29 cellular contexts compared by ENCODE assay signal in genomic region chr7:96664793-96665192, GRCh38.
"Had no signal": no experiment of that assay in that cellular context is flagged by ENCODE, and none has a peak within 500 bp of the region (broad histone marks: within the 10 kb centered on the region; RNA-seq: fewer than 3 reads in every experiment).

No MANE protein-coding gene starts in this region.

- FAIRE-seq: keratinocyte had no signal

- H2AFZ ChIP-seq: neural progenitor cell had no signal

- H3K4me3 Mint-ChIP-seq: activated CD4-positive, alpha-beta T cell treated with anti-CD3 and anti-CD28 coated beads for 36 hours; activated CD8-positive, alpha-beta memory T cell treated with anti-CD3 and anti-CD28 coated beads, Interleukin-2, amount 10 ng/mL, durations not matched to agents 7 days and 5 days; activated CD8-positive, alpha-beta T cell treated with anti-CD3 and anti-CD28 coated beads, Interleukin-2, amount 10 ng/mL, durations not matched to agents 7 days and 5 days; activated naive CD8-positive, alpha-beta T cell treated with anti-CD3 and anti-CD28 coated beads for 36 hours; activated T-cell treated with anti-CD3 and anti-CD28 coated beads, Interleukin-2, amount 50 U/mL, for 72 hours; brain; dendritic cell treated with granulocyte-macrophage colony-stimulating factor and Interleukin-4, amounts not matched to agents 40 ng/mL and 50 ng/mL, for 4 days; endodermal cell; neural progenitor cell; stimulated activated memory B cell treated with anti-CD40 and anti-IgM and Interleukin-4, amounts not matched to agents 10 μg/mL and 1 μg/mL and 100 μg/mL, for 72 hours; stimulated activated naive CD8-positive, alpha-beta T cell treated with anti-CD3 and anti-CD28 coated beads, Interleukin-15, amount 100 ng/mL, for 72 hours had no signal

- H3K27me3 Mint-ChIP-seq: activated CD4-positive, alpha-beta T cell treated with anti-CD3 and anti-CD28 coated beads for 36 hours; activated CD8-positive, alpha-beta memory T cell treated with anti-CD3 and anti-CD28 coated beads, Interleukin-2, amount 10 ng/mL, durations not matched to agents 7 days and 5 days; activated naive CD8-positive, alpha-beta T cell treated with anti-CD3 and anti-CD28 coated beads for 36 hours; dendritic cell treated with granulocyte-macrophage colony-stimulating factor and Interleukin-4, amounts not matched to agents 40 ng/mL and 50 ng/mL, for 4 days; progenitor cell of endocrine pancreas; stimulated activated memory B cell treated with anti-CD40 and anti-IgM and Interleukin-4, amounts not matched to agents 10 μg/mL and 1 μg/mL and 100 μg/mL, for 72 hours; stimulated activated naive CD8-positive, alpha-beta T cell treated with anti-CD3 and anti-CD28 coated beads, Interleukin-15, amount 100 ng/mL, for 72 hours had no signal

- H3K27ac ChIP-seq: ascending aorta, neural progenitor cell, skin epidermis, thyroid gland, upper lobe of left lung, vagina had no signal

- H3K4me2 ChIP-seq: neural progenitor cell had no signal

- H3K27ac Mint-ChIP-seq: activated CD4-positive, alpha-beta T cell treated with anti-CD3 and anti-CD28 coated beads for 36 hours; activated CD8-positive, alpha-beta memory T cell treated with anti-CD3 and anti-CD28 coated beads, Interleukin-2, amount 10 ng/mL, durations not matched to agents 7 days and 5 days; activated CD8-positive, alpha-beta T cell treated with anti-CD3 and anti-CD28 coated beads, Interleukin-2, amount 10 ng/mL, durations not matched to agents 7 days and 5 days; activated naive CD8-positive, alpha-beta T cell treated with anti-CD3 and anti-CD28 coated beads for 36 hours; activated T-cell treated with anti-CD3 and anti-CD28 coated beads, Interleukin-2, amount 50 U/mL, for 72 hours; brain; dendritic cell treated with granulocyte-macrophage colony-stimulating factor and Interleukin-4, amounts not matched to agents 40 ng/mL and 50 ng/mL, for 4 days; endodermal cell; neural progenitor cell; progenitor cell of endocrine pancreas; stimulated activated memory B cell treated with anti-CD40 and anti-IgM and Interleukin-4, amounts not matched to agents 10 μg/mL and 1 μg/mL and 100 μg/mL, for 72 hours; stimulated activated naive CD8-positive, alpha-beta T cell treated with anti-CD3 and anti-CD28 coated beads, Interleukin-15, amount 100 ng/mL, for 72 hours had no signal

- H3K4me1 ChIP-seq: thyroid gland, upper lobe of left lung, vagina had no signal

- H3K9me3 ChIP-seq: ascending aorta, thyroid gland, upper lobe of left lung, vagina had no signal

- H3K9ac ChIP-seq: neural progenitor cell had no signal

- DNase-seq: activated CD4-positive, alpha-beta T cell treated with anti-CD3 and anti-CD28 coated beads for 36 hours; activated CD4-positive, CD25-positive, alpha-beta regulatory T cell; activated CD8-positive, alpha-beta memory T cell treated with anti-CD3 and anti-CD28 coated beads, Interleukin-2, amount 10 ng/mL, durations not matched to agents 7 days and 5 days; activated CD8-positive, alpha-beta T cell treated with anti-CD3 and anti-CD28 coated beads, Interleukin-2, amount 10 ng/mL, durations not matched to agents 7 days and 5 days; activated naive CD4-positive, alpha-beta T cell treated with Interleukin-2 at 50 U/mL for 16 hours; activated naive CD8-positive, alpha-beta T cell treated with anti-CD3 and anti-CD28 coated beads for 36 hours; activated T-cell treated with anti-CD3 and anti-CD28 coated beads, Interleukin-2, amount 50 U/mL, for 72 hours; endodermal cell; foreskin fibroblast; head of caudate nucleus; hippocampal formation; left cardiac atrium; left ventricle myocardium superior; stimulated activated CD4-positive, alpha-beta T cell treated with anti-CD3 and anti-CD28 coated beads, Interleukin-4, amount 100 ng/mL, for 24 hours; stimulated activated naive CD8-positive, alpha-beta T cell treated with anti-CD3 and anti-CD28 coated beads, Interleukin-15, amount 100 ng/mL, for 72 hours; substantia nigra; thyroid gland; upper lobe of left lung had no signal

- ATAC-seq: activated CD4-positive, alpha-beta T cell treated with anti-CD3 and anti-CD28 coated beads for 36 hours; activated CD8-positive, alpha-beta memory T cell treated with anti-CD3 and anti-CD28 coated beads, Interleukin-2, amount 10 ng/mL, durations not matched to agents 7 days and 5 days; activated CD8-positive, alpha-beta T cell treated with anti-CD3 and anti-CD28 coated beads, Interleukin-2, amount 10 ng/mL, durations not matched to agents 7 days and 5 days; activated T-cell treated with anti-CD3 and anti-CD28 coated beads, Interleukin-2, amount 50 U/mL, for 72 hours; esophagus mucosa; left cardiac atrium; left ventricle myocardium superior; sciatic nerve; stimulated activated memory B cell treated with anti-CD40 and anti-IgM and Interleukin-4, amounts not matched to agents 10 μg/mL and 1 μg/mL and 100 μg/mL, for 72 hours; stimulated activated naive CD8-positive, alpha-beta T cell treated with anti-CD3 and anti-CD28 coated beads, Interleukin-15, amount 100 ng/mL, for 72 hours had no signal

- H3K4me3 ChIP-seq: ascending aorta, neural progenitor cell, skin epidermis, thyroid gland, upper lobe of left lung, vagina had no signal

- H3K36me3 ChIP-seq: neural progenitor cell, thyroid gland, vagina had no signal

- H3K4me1 Mint-ChIP-seq: brain, endodermal cell, neural progenitor cell had no signal

- H3K9me3 Mint-ChIP-seq: activated naive CD8-positive, alpha-beta T cell treated with anti-CD3 and anti-CD28 coated beads for 36 hours; activated T-cell treated with anti-CD3 and anti-CD28 coated beads, Interleukin-2, amount 50 U/mL, for 72 hours; brain; dendritic cell treated with granulocyte-macrophage colony-stimulating factor and Interleukin-4, amounts not matched to agents 40 ng/mL and 50 ng/mL, for 4 days; endodermal cell; neural progenitor cell; stimulated activated memory B cell treated with anti-CD40 and anti-IgM and Interleukin-4, amounts not matched to agents 10 μg/mL and 1 μg/mL and 100 μg/mL, for 72 hours had no signal

- H3K27me3 ChIP-seq: ascending aorta, neural progenitor cell, thyroid gland, upper lobe of left lung, vagina had no signal
